In genomic region chr9:74334308-74334707, GRCh38 we compare ENCODE assay signal across 21 cellular contexts.
DNase-seq lines count a peak whose midpoint lies in the region; ATAC-seq and TF ChIP-seq lines count a peak whose summit lies in the region.
"Had no signal": no experiment of that assay in that cellular context is flagged by ENCODE, and none has a peak within 500 bp of the region (broad histone marks: within the 10 kb centered on the region; RNA-seq: fewer than 3 reads in every experiment).

No MANE protein-coding gene starts in this region.

- no peaks in the 10 kb centered on the region for H3K79me2 ChIP-seq in Loucy (ENCODE audit: insufficient read depth, low read length)

- ATAC-seq in natural killer cell treated with Interleukin-12 subunit alpha and Interleukin-12 subunit beta and Interleukin-15 and Interleukin-18, amount 100 ng/mL, for 72 hours: no peak
- no peak for ATAC-seq in natural killer cell
- no peak for ATAC-seq in SK-N-SH treated with all-trans-retinoic acid at 6 μM for 48 hours
- no peak for ATAC-seq in HG02759 (IDR thresholded peaks at IDR 0.05; ENCODE audit: unreplicated experiment)
- ATAC-seq: HCT116, HepG2 had no signal

- intact Hi-C loops in natural killer cell (cut with micrococcal nuclease): loop anchor here (5.0 kb wide), 1 partner anchor 87 kb away; no protein-coding TSS in a partner anchor

- TF ChIP-seq CTCF in natural killer cell (IDR thresholded peaks at IDR 0.05) (no peak), Loucy (conservative IDR thresholded peaks at IDR 0.05; ENCODE audit: low read length) (no peak)

- no peaks in the 10 kb centered on the region for H3K9me3 ChIP-seq in Loucy (ENCODE audit: insufficient read depth, low read depth, low read length)

- peaks cover 10% of the 10 kb centered on the region for H3K9me3 Mint-ChIP-seq in natural killer cell treated with Interleukin-12 subunit alpha and Interleukin-12 subunit beta and Interleukin-15 and Interleukin-18, amount 100 ng/mL, for 72 hours
- H3K9me3 Mint-ChIP-seq in natural killer cell: no peaks in the 10 kb centered on the region
- peaks cover 0 to 3% (median 0%) of the 10 kb centered on the region in 6 donors for H3K9me3 Mint-ChIP-seq in immature natural killer cell
- H3K9me3 Mint-ChIP-seq: IgD-negative memory B cell had no signal

- DNase-seq in natural killer cell treated with Interleukin-12 subunit alpha and Interleukin-12 subunit beta and Interleukin-15 and Interleukin-18, amount 100 ng/mL, for 72 hours (ENCODE audit: low spot score): no peak
- DNase-seq in natural killer cell (no peak), immature natural killer cell (no peak), islet precursor cell (no peak), AML-193 (lab: John Stamatoyannopoulos, UW) (no peak)
- DNase-seq: 8988T, DMS 273 treated with DMSO at 0.1 percent for 48 hours, DMS79, GF-D8, GOT3, H7, HFFc6 had no signal

- H3K4me3 ChIP-seq in Loucy (ENCODE audit: low read length, poor library complexity, severe bottlenecking): peak overlapping the region; percentile 61

- peaks cover 94% of the 10 kb centered on the region for H3K4me1 ChIP-seq in Loucy (ENCODE audit: insufficient read depth, low read length, poor library complexity, severe bottlenecking)

- peaks cover 4% of the 10 kb centered on the region for H3K36me3 Mint-ChIP-seq in natural killer cell treated with Interleukin-12 subunit alpha and Interleukin-12 subunit beta and Interleukin-15 and Interleukin-18, amount 100 ng/mL, for 72 hours
- H3K36me3 Mint-ChIP-seq in natural killer cell (no peaks in the 10 kb centered on the region), immature natural killer cell (no peaks in the 10 kb centered on the region)
- H3K36me3 Mint-ChIP-seq: CD14-positive monocyte; CD4-positive, alpha-beta memory T cell; IgD-negative memory B cell had no signal

- H3K27me3 ChIP-seq in Loucy (ENCODE audit: insufficient read depth, low read length, poor library complexity, severe bottlenecking): no peaks in the 10 kb centered on the region

- H3K4me3 Mint-ChIP-seq in natural killer cell treated with Interleukin-12 subunit alpha and Interleukin-12 subunit beta and Interleukin-15 and Interleukin-18, amount 100 ng/mL, for 72 hours: peak overlapping the region; percentile 71
- H3K4me3 Mint-ChIP-seq in natural killer cell (no peak overlapping the region), immature natural killer cell (peak overlapping the region in 3 of 5 donors; percentile 0 to 68 (median 34))
- H3K4me3 Mint-ChIP-seq: B cell; CD14-positive monocyte; CD4-positive, alpha-beta memory T cell; HFFc6; IgD-negative memory B cell had no signal

- no peaks in the 10 kb centered on the region for H3K9me2 ChIP-seq in Loucy (replicated peaks; ENCODE audit: low read depth, low read length)

- H3F3A ChIP-seq in Loucy (ENCODE audit: low read depth): peaks cover 5% of the 10 kb centered on the region

- peak overlapping the region; percentile 73 for H3K9ac ChIP-seq in Loucy (ENCODE audit: low read depth, low read length, poor library complexity, severe bottlenecking)

- peaks cover 18 to 47% of the 10 kb centered on the region in 2 donors for H3K4me1 Mint-ChIP-seq in natural killer cell treated with Interleukin-12 subunit alpha and Interleukin-12 subunit beta and Interleukin-15 and Interleukin-18, amount 100 ng/mL, for 72 hours (ENCODE audit: low read depth in 2 of 2)
- peaks cover 18 to 25% of the 10 kb centered on the region in 2 donors for H3K4me1 Mint-ChIP-seq in natural killer cell
- peaks cover 26 to 37% of the 10 kb centered on the region in 2 donors for H3K4me1 Mint-ChIP-seq in immature natural killer cell
- H3K4me1 Mint-ChIP-seq: IgD-negative memory B cell had no signal

- H2AFZ ChIP-seq in Loucy (ENCODE audit: low read length): no peak overlapping the region

- no peaks in the 10 kb centered on the region for H4K20me1 ChIP-seq in Loucy (ENCODE audit: insufficient read depth, low read length, poor library complexity, severe bottlenecking)

- peak overlapping the region; percentile 81 for H3K4me2 ChIP-seq in Loucy (ENCODE audit: low read depth, low read length, poor library complexity, severe bottlenecking)

- H3K27ac Mint-ChIP-seq in natural killer cell treated with Interleukin-12 subunit alpha and Interleukin-12 subunit beta and Interleukin-15 and Interleukin-18, amount 100 ng/mL, for 72 hours: peak overlapping the region; percentile 84 to 87
- H3K27ac Mint-ChIP-seq in natural killer cell (peak overlapping the region in 1 of 2 donors; percentile 66), immature natural killer cell (no peak overlapping the region)
- H3K27ac Mint-ChIP-seq: B cell; CD14-positive monocyte; CD4-positive, alpha-beta memory T cell; HFFc6 had no signal

- no peaks in the 10 kb centered on the region for H3K36me3 ChIP-seq in Loucy (ENCODE audit: insufficient read depth, low read length)

- H3K27me3 Mint-ChIP-seq in natural killer cell treated with Interleukin-12 subunit alpha and Interleukin-12 subunit beta and Interleukin-15 and Interleukin-18, amount 100 ng/mL, for 72 hours: no peaks in the 10 kb centered on the region
- no peaks in the 10 kb centered on the region for H3K27me3 Mint-ChIP-seq in natural killer cell (ENCODE audit: low read depth in 2 of 2)
- peaks cover 0 to 1% (median 0%) of the 10 kb centered on the region in 3 donors for H3K27me3 Mint-ChIP-seq in immature natural killer cell (ENCODE audit: low read depth in 3 of 3)
- H3K27me3 Mint-ChIP-seq: B cell; CD4-positive, alpha-beta memory T cell had no signal

TF ChIP-seq in SK-N-SH treated with all-trans-retinoic acid at 6 μM for 48 hours, 23 proteins besides CTCF, POLR2A, EP300 and RAD21:
- TF ChIP-seq ISL1 (CRISPR knock-in tag; IDR thresholded peaks at IDR 0.05): peak; percentile 48
- TF ChIP-seq ZNF8 (CRISPR knock-in tag; IDR thresholded peaks at IDR 0.05): no peak

Comparison
In these comparisons a context has a peak if more than half of its experiments do, and no peak if none do; other contexts are left out.
1. H3K27ac Mint-ChIP-seq: peak in natural killer cell treated with Interleukin-12 subunit alpha and Interleukin-12 subunit beta and Interleukin-15 and Interleukin-18, amount 100 ng/mL, for 72 hours (2 of 2); none in immature natural killer cell (0 of 6).